19 cellular contexts compared by ENCODE assay signal in genomic region chr7:112072541-112073245, GRCh38.
"Had no signal": no experiment of that assay in that cellular context is flagged by ENCODE, and none has a peak within 500 bp of the region (broad histone marks: within the 10 kb centered on the region; RNA-seq: fewer than 3 reads in every experiment).

No MANE protein-coding gene starts in this region.

- H3K4me3 ChIP-seq: coronary artery, right atrium auricular region, skin epidermis, transverse colon had no signal

- H3K27ac Mint-ChIP-seq: activated CD4-positive, alpha-beta T cell treated with anti-CD3 and anti-CD28 coated beads, Interleukin-2, amount 10 ng/mL, durations not matched to agents 7 days and 5 days; activated naive CD8-positive, alpha-beta T cell treated with anti-CD3 and anti-CD28 coated beads for 36 hours; activated T-helper 1 cell treated with anti-CD3 and anti-CD28 coated beads, Interleukin-12 subunit alpha, Interleukin-12 subunit beta, Interleukin-2, Interleukin-4 antibody, amounts not matched to agents 30 ng/mL and 10 ng/mL and 1 ng/mL, durations not matched to agents 14 hours and 24 hours and 36 hours; brain; natural killer cell treated with Interleukin-12 subunit alpha and Interleukin-12 subunit beta and Interleukin-15 and Interleukin-18, amount 100 ng/mL, for 72 hours; T-helper 2 cell treated with Interferon-gamma antibody and Interleukin-4, amounts not matched to agents 5 μg/mL and 100 μg/mL, for 36 hours had no signal

- H3K9me3 Mint-ChIP-seq: activated CD4-positive, alpha-beta T cell treated with anti-CD3 and anti-CD28 coated beads, Interleukin-2, amount 10 ng/mL, durations not matched to agents 7 days and 5 days; activated naive CD8-positive, alpha-beta T cell treated with anti-CD3 and anti-CD28 coated beads for 36 hours; activated T-helper 1 cell treated with anti-CD3 and anti-CD28 coated beads, Interleukin-12 subunit alpha, Interleukin-12 subunit beta, Interleukin-2, Interleukin-4 antibody, amounts not matched to agents 30 ng/mL and 10 ng/mL and 1 ng/mL, durations not matched to agents 14 hours and 24 hours and 36 hours; T-helper 2 cell treated with Interferon-gamma antibody and Interleukin-4, amounts not matched to agents 5 μg/mL and 100 μg/mL, for 36 hours had no signal

- H3K27ac ChIP-seq: coronary artery, right atrium auricular region, skin epidermis, transverse colon had no signal

- H3K4me1 ChIP-seq: transverse colon had no signal

- H3K4me3 Mint-ChIP-seq: activated CD4-positive, alpha-beta T cell treated with anti-CD3 and anti-CD28 coated beads, Interleukin-2, amount 10 ng/mL, durations not matched to agents 7 days and 5 days; activated naive CD8-positive, alpha-beta T cell treated with anti-CD3 and anti-CD28 coated beads for 36 hours; activated T-helper 1 cell treated with anti-CD3 and anti-CD28 coated beads, Interleukin-12 subunit alpha, Interleukin-12 subunit beta, Interleukin-2, Interleukin-4 antibody, amounts not matched to agents 30 ng/mL and 10 ng/mL and 1 ng/mL, durations not matched to agents 14 hours and 24 hours and 36 hours; brain; central memory CD8-positive, alpha-beta T cell; natural killer cell treated with Interleukin-12 subunit alpha and Interleukin-12 subunit beta and Interleukin-15 and Interleukin-18, amount 100 ng/mL, for 72 hours; T-helper 2 cell treated with Interferon-gamma antibody and Interleukin-4, amounts not matched to agents 5 μg/mL and 100 μg/mL, for 36 hours had no signal

- H3K36me3 Mint-ChIP-seq: activated naive CD8-positive, alpha-beta T cell treated with anti-CD3 and anti-CD28 coated beads for 36 hours; brain; natural killer cell treated with Interleukin-12 subunit alpha and Interleukin-12 subunit beta and Interleukin-15 and Interleukin-18, amount 100 ng/mL, for 72 hours had no signal

- H3K27me3 ChIP-seq: right atrium auricular region, transverse colon had no signal

- DNase-seq: activated CD4-positive, alpha-beta T cell treated with anti-CD3 and anti-CD28 coated beads, Interleukin-2, amount 10 ng/mL, durations not matched to agents 7 days and 5 days; activated CD4-positive, CD25-positive, alpha-beta regulatory T cell; activated CD8-positive, alpha-beta memory T cell treated with anti-CD3 and anti-CD28 coated beads for 24 hours; activated naive CD8-positive, alpha-beta T cell treated with anti-CD3 and anti-CD28 coated beads for 36 hours; amygdala; effector CD4-positive, alpha-beta T cell; foreskin melanocyte; left colon; stimulated activated CD4-positive, alpha-beta T cell treated with anti-CD3 and anti-CD28 coated beads, Interleukin-4, amount 100 ng/mL, for 24 hours; stimulated activated naive CD4-positive, alpha-beta T cell; transverse colon had no signal

- ATAC-seq: left colon; natural killer cell treated with Interleukin-12 subunit alpha and Interleukin-12 subunit beta and Interleukin-15 and Interleukin-18, amount 100 ng/mL, for 72 hours had no signal

- H3K27me3 Mint-ChIP-seq: brain had no signal

- H3K9me3 ChIP-seq: transverse colon had no signal

- H3K36me3 ChIP-seq: right atrium auricular region, transverse colon had no signal

- H3K4me1 Mint-ChIP-seq: activated CD4-positive, alpha-beta T cell treated with anti-CD3 and anti-CD28 coated beads, Interleukin-2, amount 10 ng/mL, durations not matched to agents 7 days and 5 days; activated naive CD8-positive, alpha-beta T cell treated with anti-CD3 and anti-CD28 coated beads for 36 hours; central memory CD8-positive, alpha-beta T cell had no signal
